ENCODE assay signal across 28 cellular contexts in genomic region chr2:69510204-69510603, GRCh38.
"Had no signal": no experiment of that assay in that cellular context is flagged by ENCODE, and none has a peak within 500 bp of the region (broad histone marks: within the 10 kb centered on the region; RNA-seq: fewer than 3 reads in every experiment).

No MANE protein-coding gene starts in this region.

- H3K4me1 Mint-ChIP-seq: mesothelial cell of epicardium, naive B cell had no signal

- H3K4me3 Mint-ChIP-seq: dendritic cell treated with granulocyte-macrophage colony-stimulating factor and Interleukin-4, amounts not matched to agents 40 ng/mL and 50 ng/mL, for 4 days; endodermal cell; mesothelial cell of epicardium; naive B cell; natural killer cell treated with Interleukin-12 subunit alpha and Interleukin-12 subunit beta and Interleukin-15 and Interleukin-18, amount 100 ng/mL, for 72 hours; neural crest cell; stimulated activated effector memory CD8-positive, alpha-beta T cell treated with anti-CD3 and anti-CD28 coated beads, Interleukin-12 subunit alpha, Interleukin-12 subunit beta, amount 100 ng/mL, for 72 hours had no signal

- H3K36me3 Mint-ChIP-seq: naive B cell had no signal

- DNase-seq: colonic mucosa; effector CD8-positive, alpha-beta T cell; endodermal cell; foreskin keratinocyte; heart left ventricle; hippocampal formation; left cardiac atrium; left lung; mesenchymal stem cell; mucosa of descending colon; naive B cell; pancreas; stimulated activated CD4-positive, alpha-beta T cell treated with anti-CD3 and anti-CD28 coated beads, Interleukin-2, amount 100 ng/mL, for 24 hours; stimulated activated CD4-positive, alpha-beta T cell treated with anti-CD3 and anti-CD28 coated beads, Interleukin-4, amount 100 ng/mL, for 24 hours; stimulated activated naive CD4-positive, alpha-beta T cell treated with Interleukin-2 at 50 U/mL for 16 hours; upper lobe of left lung had no signal

- H3K9me3 Mint-ChIP-seq: endodermal cell; natural killer cell treated with Interleukin-12 subunit alpha and Interleukin-12 subunit beta and Interleukin-15 and Interleukin-18, amount 100 ng/mL, for 72 hours; stimulated activated effector memory CD8-positive, alpha-beta T cell treated with anti-CD3 and anti-CD28 coated beads, Interleukin-12 subunit alpha, Interleukin-12 subunit beta, amount 100 ng/mL, for 72 hours had no signal

- ATAC-seq: foreskin keratinocyte; gastroesophageal sphincter; heart left ventricle; left cardiac atrium; left lung; mucosa of descending colon; natural killer cell treated with Interleukin-12 subunit alpha and Interleukin-12 subunit beta and Interleukin-15 and Interleukin-18, amount 100 ng/mL, for 72 hours; pancreas; sciatic nerve; stimulated activated effector memory CD8-positive, alpha-beta T cell treated with anti-CD3 and anti-CD28 coated beads, Interleukin-12 subunit alpha, Interleukin-12 subunit beta, amount 100 ng/mL, for 72 hours had no signal

- H3K27ac ChIP-seq: colonic mucosa, esophagus muscularis mucosa, foreskin keratinocyte, gastroesophageal sphincter, heart left ventricle, left lung, neutrophil, pancreas, right atrium auricular region, thoracic aorta, tibial nerve, upper lobe of left lung had no signal

- H3K27ac Mint-ChIP-seq: dendritic cell treated with granulocyte-macrophage colony-stimulating factor and Interleukin-4, amounts not matched to agents 40 ng/mL and 50 ng/mL, for 4 days; endodermal cell; mesothelial cell of epicardium; naive B cell had no signal

- H3K9me3 ChIP-seq: colonic mucosa, esophagus muscularis mucosa, gastroesophageal sphincter, left lung, mucosa of descending colon, neutrophil, pancreas, right atrium auricular region, thoracic aorta, tibial nerve, upper lobe of left lung had no signal

- H3K27me3 ChIP-seq: colonic mucosa, esophagus muscularis mucosa, foreskin keratinocyte, gastroesophageal sphincter, heart left ventricle, left lung, neutrophil, pancreas, right atrium auricular region, tibial nerve, upper lobe of left lung had no signal

- H3K27me3 Mint-ChIP-seq: dendritic cell treated with granulocyte-macrophage colony-stimulating factor and Interleukin-4, amounts not matched to agents 40 ng/mL and 50 ng/mL, for 4 days; naive B cell; natural killer cell treated with Interleukin-12 subunit alpha and Interleukin-12 subunit beta and Interleukin-15 and Interleukin-18, amount 100 ng/mL, for 72 hours had no signal
